In the genomic region with DNA sequence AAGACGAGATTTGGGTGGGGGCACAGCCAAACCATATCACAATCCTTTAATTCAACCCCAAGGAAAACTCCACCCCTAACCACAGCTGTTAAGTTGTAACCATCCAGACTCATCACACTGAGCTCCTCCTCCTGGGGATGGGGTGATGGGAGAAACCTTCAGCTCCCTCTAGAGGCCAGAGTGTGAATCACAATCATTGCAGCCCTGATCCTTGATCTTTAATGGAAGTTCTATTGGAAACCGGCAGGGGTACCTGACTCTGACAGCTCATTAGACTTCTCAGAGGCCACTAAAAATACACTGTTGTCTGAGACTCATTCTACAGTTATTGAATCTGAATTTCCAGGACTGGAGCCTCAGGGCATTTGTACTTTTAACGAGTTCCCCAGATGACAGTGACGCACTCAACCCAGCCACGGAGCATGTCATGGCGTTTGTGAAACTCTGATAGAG, we compare ENCODE assay signal across 8 cellular contexts.
DNase-seq lines count a peak whose midpoint lies in the region; ATAC-seq and TF ChIP-seq lines count a peak whose summit lies in the region.

No MANE protein-coding gene starts in this region.

- no CpG with 5 or more reads among the region's 6 CpGs for WGBS in iPS DF 6.9 (ENCODE audit: insufficient coverage, insufficient read length)

- intact Hi-C loops in CD4-positive, alpha-beta T cell (cut with DNase I, micrococcal nuclease), result no loop called here

- no peaks in the 10 kb centered on the region for H3K4me1 Mint-ChIP-seq in activated CD4-positive, alpha-beta memory T cell treated with anti-CD3 and anti-CD28 coated beads, Interleukin-2, amount 10 ng/mL, durations not matched to agents 7 days and 5 days
- no peaks in the 10 kb centered on the region for H3K4me1 Mint-ChIP-seq in CD4-positive, alpha-beta T cell (ENCODE audit: low read depth)

- H3K27me3 ChIP-seq in iPS DF 6.9 (ENCODE audit: control insufficient read depth, insufficient read depth, low read length), result no peaks in the 10 kb centered on the region
- H3K27me3 ChIP-seq in thoracic aorta (replicated peaks; ENCODE audit: insufficient read depth), result no peaks in the 10 kb centered on the region
- no peaks in the 10 kb centered on the region for H3K27me3 ChIP-seq in CD4-positive, alpha-beta T cell (ENCODE audit: control insufficient read depth, insufficient read depth, low read length)

- CTCF ChIA-PET in GM10248 (lab: Yijun Ruan, JAX), result interaction anchor here (0.6 to 1.6 kb wide), 6 partner anchors 12 to 628 kb away, joined by 3 to 8 read pairs (median 4); no protein-coding TSS in a partner anchor
- CTCF ChIA-PET in activated CD4-positive, alpha-beta memory T cell treated with anti-CD3 and anti-CD28 coated beads, Interleukin-2, amount 10 ng/mL, durations not matched to agents 7 days and 5 days (lab: Charles Lee), result interaction anchor here (0.9 kb wide), 1 partner anchor 31 kb away, joined by 3 read pairs; no protein-coding TSS in a partner anchor
- CTCF ChIA-PET in CD4-positive, alpha-beta T cell (lab: Charles Lee), result no interaction called here

- DNase-seq in AG08396 (ENCODE audit: low spot score) (peak; percentile 36), GM10248 (ENCODE audit: extremely low spot score) (peak; percentile 40), NCI-H2029 (lab: John Stamatoyannopoulos, UW) (peak; percentile 35), iPS DF 6.9 (ENCODE audit: low read depth, low spot score) (peak; percentile 82), thoracic aorta (ENCODE audit: low spot score) (no peak)
- DNase-seq in activated CD4-positive, alpha-beta memory T cell treated with anti-CD3 and anti-CD28 coated beads, Interleukin-2, amount 10 ng/mL, durations not matched to agents 7 days and 5 days, result peak; percentile 19
- DNase-seq in CD4-positive, alpha-beta T cell, result no peak

- peaks cover 2% of the 10 kb centered on the region; the same call in 1 of the 2 replicates for H3K4me1 ChIP-seq in iPS DF 6.9 (ENCODE audit: control insufficient read depth, insufficient read depth, low read length)
- H3K4me1 ChIP-seq in thoracic aorta (ENCODE audit: control insufficient read depth in 1 of 2, low read depth in 2 of 2), result no peaks in the 10 kb centered on the region

- peaks cover 16% of the 10 kb centered on the region for H3K9me3 Mint-ChIP-seq in activated CD4-positive, alpha-beta memory T cell treated with anti-CD3 and anti-CD28 coated beads, Interleukin-2, amount 10 ng/mL, durations not matched to agents 7 days and 5 days
- H3K9me3 Mint-ChIP-seq in CD4-positive, alpha-beta T cell, result peaks cover 17% of the 10 kb centered on the region

- no peaks in the 10 kb centered on the region for H3K27me3 Mint-ChIP-seq in activated CD4-positive, alpha-beta memory T cell treated with anti-CD3 and anti-CD28 coated beads, Interleukin-2, amount 10 ng/mL, durations not matched to agents 7 days and 5 days
- peaks cover 50% of the 10 kb centered on the region for H3K27me3 Mint-ChIP-seq in CD4-positive, alpha-beta T cell

- no peaks in the 10 kb centered on the region for H3K9me3 ChIP-seq in iPS DF 6.9 (ENCODE audit: control insufficient read depth, insufficient read depth, low read length)
- H3K9me3 ChIP-seq in thoracic aorta, result peaks cover 11% of the 10 kb centered on the region
- peaks cover 25% of the 10 kb centered on the region for H3K9me3 ChIP-seq in CD4-positive, alpha-beta T cell (ENCODE audit: control insufficient read depth, low read length)

- H3K36me3 Mint-ChIP-seq in activated CD4-positive, alpha-beta memory T cell treated with anti-CD3 and anti-CD28 coated beads, Interleukin-2, amount 10 ng/mL, durations not matched to agents 7 days and 5 days (ENCODE audit: low read depth), result no peaks in the 10 kb centered on the region
- H3K36me3 Mint-ChIP-seq in CD4-positive, alpha-beta T cell (ENCODE audit: low read depth), result no peaks in the 10 kb centered on the region

- no peak overlapping the region for H3K4me3 ChIP-seq in iPS DF 6.9 (ENCODE audit: low read length)
- no peak overlapping the region for H3K4me3 ChIP-seq in thoracic aorta

- POLR2A ChIA-PET in GM10248 (lab: Yijun Ruan, JAX), result no interaction called here
- POLR2A ChIA-PET in activated CD4-positive, alpha-beta memory T cell treated with anti-CD3 and anti-CD28 coated beads, Interleukin-2, amount 10 ng/mL, durations not matched to agents 7 days and 5 days (lab: Charles Lee), result no interaction called here
- POLR2A ChIA-PET in CD4-positive, alpha-beta T cell (lab: Charles Lee), result no interaction called here

- peaks cover 5% of the 10 kb centered on the region; the same call in 1 of the 2 replicates for H3K36me3 ChIP-seq in iPS DF 6.9 (ENCODE audit: control insufficient read depth, insufficient read depth, low read length)
- no peaks in the 10 kb centered on the region for H3K36me3 ChIP-seq in thoracic aorta

- peak; percentile 35 for TF ChIP-seq CTCF in GM10248 (IDR thresholded peaks at IDR 0.05; ENCODE audit: control extremely low read depth, extremely low read depth, low read depth, missing control alignments)
- peak; percentile 18 for TF ChIP-seq CTCF in thoracic aorta (IDR thresholded peaks at IDR 0.05)
- TF ChIP-seq CTCF in CD4-positive, alpha-beta T cell (IDR thresholded peaks at IDR 0.05), result no peak

- H3K4me3 Mint-ChIP-seq in activated CD4-positive, alpha-beta memory T cell treated with anti-CD3 and anti-CD28 coated beads, Interleukin-2, amount 10 ng/mL, durations not matched to agents 7 days and 5 days, result no peak overlapping the region
- no peak overlapping the region for H3K4me3 Mint-ChIP-seq in CD4-positive, alpha-beta T cell

- H3K27ac ChIP-seq in iPS DF 6.9 (ENCODE audit: low read length) (no peak overlapping the region), thoracic aorta (no peak overlapping the region)
- H3K27ac ChIP-seq in CD4-positive, alpha-beta T cell (ENCODE audit: low read depth, low read length), result no peak overlapping the region

- H3K27ac Mint-ChIP-seq in activated CD4-positive, alpha-beta memory T cell treated with anti-CD3 and anti-CD28 coated beads, Interleukin-2, amount 10 ng/mL, durations not matched to agents 7 days and 5 days, result no peak overlapping the region
- H3K27ac Mint-ChIP-seq in CD4-positive, alpha-beta T cell, result no peak overlapping the region

- ATAC-seq in thoracic aorta (ENCODE audit: insufficient number of reproducible peaks, low FRiP score, low read depth) (no peak), GM21825 (IDR thresholded peaks at IDR 0.05; ENCODE audit: unreplicated experiment) (no peak)
- no peak for ATAC-seq in CD4-positive, alpha-beta T cell (ENCODE audit: poor library complexity)

Comparison
In these comparisons a context has a peak if more than half of its experiments do, and no peak if none do; other contexts are left out.
1. DNase-seq: peak in AG08396 (single experiment), GM10248 (single experiment), NCI-H2029 (single experiment), activated CD4-positive, alpha-beta memory T cell treated with anti-CD3 and anti-CD28 coated beads, Interleukin-2, amount 10 ng/mL, durations not matched to agents 7 days and 5 days (single experiment) and iPS DF 6.9 (single experiment); none in thoracic aorta (single experiment) and CD4-positive, alpha-beta T cell (0 of 10).